8 cellular contexts compared by ENCODE assay signal in the genomic region with DNA sequence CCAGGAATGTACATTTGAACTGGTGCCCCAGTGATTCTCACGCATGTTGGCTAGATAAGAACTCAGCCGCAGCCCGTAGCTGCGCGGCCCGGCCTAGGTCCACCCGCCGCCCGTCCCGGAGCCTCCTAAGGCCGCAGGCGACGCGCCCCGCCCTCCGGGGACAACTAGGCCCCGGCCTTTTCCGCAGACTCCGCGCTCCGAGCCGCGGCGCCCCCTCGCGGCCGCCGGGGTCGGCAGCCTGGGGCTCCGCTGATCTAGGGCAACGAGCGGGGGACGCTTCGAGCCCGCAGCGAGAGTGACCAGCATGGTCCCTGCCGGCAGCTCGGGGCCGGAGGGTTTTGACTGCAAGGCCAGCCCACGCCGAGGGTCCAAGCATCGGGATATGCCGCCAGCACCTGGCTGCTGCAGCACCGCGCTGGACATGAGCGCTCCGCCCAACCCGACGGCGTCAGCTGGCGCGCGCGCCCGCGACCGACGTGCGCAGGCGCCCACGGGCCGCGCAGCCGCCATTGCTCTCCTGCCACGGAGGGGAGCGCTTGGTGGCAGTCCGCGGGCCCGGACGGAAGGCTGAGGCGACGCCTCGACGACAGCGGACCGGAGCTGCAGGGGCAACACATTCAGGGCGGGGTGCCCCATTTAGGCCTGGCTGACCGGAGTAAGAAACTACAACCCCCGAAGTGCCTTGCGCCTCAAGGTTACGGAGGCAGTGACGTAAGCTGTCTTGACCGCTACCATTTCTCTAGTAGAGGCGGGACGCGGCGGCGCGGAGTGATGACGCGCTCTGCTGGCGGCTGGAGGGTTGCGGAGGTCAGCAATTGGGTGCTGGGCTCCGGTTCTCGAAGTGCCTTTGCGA. TPM values are rescaled to one million over a fixed set of nuclear protein-coding genes. Genes with fewer than 3 reads are reported as not detected.
DNase-seq lines count a peak whose midpoint lies in the region; ATAC-seq and TF ChIP-seq lines count a peak whose summit lies in the region.

A gene with protein sequence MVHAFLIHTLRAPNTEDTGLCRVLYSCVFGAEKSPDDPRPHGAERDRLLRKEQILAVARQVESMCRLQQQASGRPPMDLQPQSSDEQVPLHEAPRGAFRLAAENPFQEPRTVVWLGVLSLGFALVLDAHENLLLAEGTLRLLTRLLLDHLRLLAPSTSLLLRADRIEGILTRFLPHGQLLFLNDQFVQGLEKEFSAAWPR (plus strand): TSS at position 500 of the 853 bp plus-strand sequence. CDS start 1,571 bp downstream, outside the sequence.

- TF ChIP-seq POLR2A in right lobe of liver (IDR thresholded peaks at IDR 0.05) = peak; percentile 68

- intact Hi-C loops in CD4-positive, alpha-beta T cell (cut with DNase I, micrococcal nuclease) = loop anchor here (1.0 to 5.0 kb wide), 7 partner anchors 9 to 69 kb away; partner anchors contain the start of genes CENPB (in 1 of the 2) and PANK2 (in 1 of the 2)
- intact Hi-C loops in right lobe of liver (cut with DNase I) = loop anchor here (5.0 kb wide), 1 partner anchor 33 kb away; the partner anchor contains the start of gene CENPB (in 2 of the 2)

- ATAC-seq in CD4-positive, alpha-beta T cell (ENCODE audit: poor library complexity) = peak; percentile 84
- peak; percentile 87 for ATAC-seq in GM19397 (IDR thresholded peaks at IDR 0.05; ENCODE audit: unreplicated experiment)
- peak; percentile 72 for ATAC-seq in HG03571 (IDR thresholded peaks at IDR 0.05; ENCODE audit: unreplicated experiment)
- ATAC-seq in right lobe of liver = peak; percentile 80 to 91 (median 86)

- peak; percentile 89 for TF ChIP-seq CTCF in CD4-positive, alpha-beta T cell (IDR thresholded peaks at IDR 0.05)
- TF ChIP-seq CTCF in right lobe of liver (IDR thresholded peaks at IDR 0.05) = peak; percentile 99 to 100 (median 100)

- WGBS in right lobe of liver (ENCODE audit: insufficient coverage, low coverage, low lambda C conversion rate, missing lambda C conversion rate) = no CpG with 5 or more reads among the region's 96 CpGs

- peaks cover 35% of the 10 kb centered on the region for H3K36me3 Mint-ChIP-seq in CD4-positive, alpha-beta T cell (ENCODE audit: low read depth)

- POLR2A ChIA-PET in CD4-positive, alpha-beta T cell (lab: Charles Lee) = interaction anchor here (1.1 to 4.5 kb wide), 14 partner anchors 9 to 265 kb away, joined by 3 to 75 read pairs (median 11); partner anchors contain the start of genes ADISSP, CDC25B, CENPB and SPEF1

- H3K4me3 ChIP-seq in right lobe of liver = peak within 1 kb of the TSS; percentile 63 to 81 (median 64)

- no peaks in the 10 kb centered on the region for H3K27me3 ChIP-seq in CD4-positive, alpha-beta T cell (ENCODE audit: control insufficient read depth, insufficient read depth, low read length)
- no peaks in the 10 kb centered on the region for H3K27me3 ChIP-seq in right lobe of liver

- H3K36me3 ChIP-seq in right lobe of liver = peaks cover 0 to 25% (median 4%) of the 10 kb centered on the region in 4 donors

- peak; percentile 71 to 89 (median 82) for DNase-seq in CD4-positive, alpha-beta T cell
- peak; percentile 94 for DNase-seq in NCI-H774 (lab: John Stamatoyannopoulos, UW)
- peak; percentile 80 for DNase-seq in activated CD4-positive, alpha-beta T cell treated with anti-CD3 and anti-CD28 coated beads, Interleukin-2, amount 50 U/mL, for 4 hours
- peak; percentile 92 to 98 for DNase-seq in dermis microvascular lymphatic vessel endothelial cell (ENCODE audit: low read depth in 2 of 2)
- DNase-seq in right lobe of liver = peak; percentile 98
- peak; percentile 86 to 88 for DNase-seq in stimulated activated CD4-positive, alpha-beta T cell treated with anti-CD3 and anti-CD28 coated beads, Interleukin-4, amount 100 ng/mL, for 48 hours (ENCODE audit: low read depth in 2 of 2)

- H3K9me3 ChIP-seq in CD4-positive, alpha-beta T cell (ENCODE audit: control insufficient read depth, low read length) = no peaks in the 10 kb centered on the region
- H3K9me3 ChIP-seq in right lobe of liver = no peaks in the 10 kb centered on the region

- H3K27me3 Mint-ChIP-seq in CD4-positive, alpha-beta T cell = no peaks in the 10 kb centered on the region

- H3K27ac ChIP-seq in CD4-positive, alpha-beta T cell (ENCODE audit: low read depth, low read length) = peak within 1 kb of the TSS; percentile 93
- peak within 1 kb of the TSS; percentile 97 to 100 (median 99) for H3K27ac ChIP-seq in right lobe of liver

- H3K9me3 Mint-ChIP-seq in CD4-positive, alpha-beta T cell = no peaks in the 10 kb centered on the region

- H3K4me1 ChIP-seq in right lobe of liver = peaks cover 0 to 9% (median 7%) of the 10 kb centered on the region in 4 donors

- peaks cover 48% of the 10 kb centered on the region for H3K4me1 Mint-ChIP-seq in CD4-positive, alpha-beta T cell (ENCODE audit: low read depth)

- H3K27ac Mint-ChIP-seq in CD4-positive, alpha-beta T cell = peak within 1 kb of the TSS; percentile 99

- CTCF ChIA-PET in CD4-positive, alpha-beta T cell (lab: Charles Lee) = interaction anchor here (0.6 to 4.2 kb wide), 22 partner anchors 9 to 265 kb away, joined by 3 to 59 read pairs (median 5); partner anchors contain the start of genes CDC25B, CENPB and SPEF1

- H3K4me3 Mint-ChIP-seq in CD4-positive, alpha-beta T cell = peak within 1 kb of the TSS; percentile 94

RNA-seq across cellular contexts. Expression of the gene that starts here (rescaled TPM):
- total RNA-seq in CD4-positive, alpha-beta T cell = 1 to 10 TPM; 6.0 TPM
- 15.4 and 21.5 TPM in 2 replicates for total RNA-seq in dermis microvascular lymphatic vessel endothelial cell
- total RNA-seq in right lobe of liver = 10 to 100 TPM in 3 of 6 experiments, 1 to 10 TPM in 3; 7.7 to 16.1 (median 9.5) TPM

Comparison
In these comparisons a context has a peak if more than half of its experiments do, and no peak if none do; other contexts are left out.
1. Peak in every context shown above with its lines: DNase-seq, ATAC-seq, H3K4me3 ChIP-seq and H3K27ac ChIP-seq.